Comparison of ENCODE assay signal across 24 cellular contexts in the genomic region with DNA sequence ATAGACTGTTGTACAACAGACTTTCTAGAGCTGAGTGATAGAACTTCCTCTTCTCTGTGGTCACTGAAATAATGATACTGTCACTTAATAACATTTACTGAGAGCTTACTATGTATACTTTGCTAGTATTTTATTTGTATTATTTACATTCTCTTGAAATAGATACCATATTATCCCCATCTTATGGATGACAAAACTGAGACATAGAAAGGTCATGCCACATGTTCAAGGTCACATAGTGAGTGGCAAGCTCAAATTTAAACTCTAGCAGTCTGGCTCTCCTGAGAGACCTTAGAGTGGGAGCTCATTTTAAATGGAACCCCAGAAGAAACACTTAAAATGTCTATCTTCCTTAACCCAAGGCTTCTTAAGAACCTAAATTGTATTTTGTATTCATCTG.
"Had no signal": no experiment of that assay in that cellular context is flagged by ENCODE, and none has a peak within 500 bp of the region (broad histone marks: within the 10 kb centered on the region; RNA-seq: fewer than 3 reads in every experiment).

No MANE protein-coding gene starts in this region.

- H3K36me3 ChIP-seq: ovary, right lobe of liver, sigmoid colon, stomach, thoracic aorta, thyroid gland, tibial nerve, upper lobe of left lung, vagina had no signal

- H3K27ac ChIP-seq: ovary, parathyroid adenoma, psoas muscle, right lobe of liver, sigmoid colon, stomach, thoracic aorta, thyroid gland, tibial nerve, upper lobe of left lung, vagina had no signal

- H3K9me3 ChIP-seq: ovary, psoas muscle, right lobe of liver, sigmoid colon, stomach, thoracic aorta, thyroid gland, upper lobe of left lung, vagina had no signal

- H2AFZ ChIP-seq: parathyroid adenoma had no signal

- H3K27me3 ChIP-seq: ovary, right lobe of liver, sigmoid colon, stomach, thyroid gland, tibial nerve, upper lobe of left lung, vagina had no signal

- H3K4me3 ChIP-seq: ovary, psoas muscle, right lobe of liver, sigmoid colon, stomach, thoracic aorta, thyroid gland, tibial nerve, upper lobe of left lung, vagina had no signal

- H3K4me1 ChIP-seq: parathyroid adenoma, psoas muscle, right lobe of liver, sigmoid colon, stomach, thyroid gland, tibial nerve, upper lobe of left lung, vagina had no signal

- H3K9ac ChIP-seq: parathyroid adenoma had no signal

- DNase-seq: naive thymus-derived CD8-positive, alpha-beta T cell; nephron progenitor cell; occipital lobe; ovary; posterior cingulate gyrus; psoas muscle; right cardiac atrium; right lobe of liver; sigmoid colon; small intestine; stimulated activated CD4-positive, alpha-beta T cell treated with anti-CD3 and anti-CD28 coated beads, Interleukin-15, amount 100 ng/mL, for 24 hours; stimulated activated CD4-positive, alpha-beta T cell treated with anti-CD3 and anti-CD28 coated beads, Interleukin-2, amount 100 ng/mL, for 24 hours; stimulated activated CD4-positive, alpha-beta T cell treated with anti-CD3 and anti-CD28 coated beads, Interleukin-2, amount 100 ng/mL, for 48 hours; stimulated activated CD4-positive, alpha-beta T cell treated with anti-CD3 and anti-CD28 coated beads, Interleukin-4, amount 100 ng/mL, for 24 hours; stimulated activated naive B cell treated with anti-CD40 and anti-IgM and Interleukin-4, amounts not matched to agents 10 μg/mL and 1 μg/mL and 100 μg/mL, for 72 hours; stimulated activated naive CD4-positive, alpha-beta T cell treated with Interleukin-2 at 50 U/mL for 16 hours; stomach; thyroid gland; trophoblast cell; upper lobe of left lung had no signal
